In the genomic region with DNA sequence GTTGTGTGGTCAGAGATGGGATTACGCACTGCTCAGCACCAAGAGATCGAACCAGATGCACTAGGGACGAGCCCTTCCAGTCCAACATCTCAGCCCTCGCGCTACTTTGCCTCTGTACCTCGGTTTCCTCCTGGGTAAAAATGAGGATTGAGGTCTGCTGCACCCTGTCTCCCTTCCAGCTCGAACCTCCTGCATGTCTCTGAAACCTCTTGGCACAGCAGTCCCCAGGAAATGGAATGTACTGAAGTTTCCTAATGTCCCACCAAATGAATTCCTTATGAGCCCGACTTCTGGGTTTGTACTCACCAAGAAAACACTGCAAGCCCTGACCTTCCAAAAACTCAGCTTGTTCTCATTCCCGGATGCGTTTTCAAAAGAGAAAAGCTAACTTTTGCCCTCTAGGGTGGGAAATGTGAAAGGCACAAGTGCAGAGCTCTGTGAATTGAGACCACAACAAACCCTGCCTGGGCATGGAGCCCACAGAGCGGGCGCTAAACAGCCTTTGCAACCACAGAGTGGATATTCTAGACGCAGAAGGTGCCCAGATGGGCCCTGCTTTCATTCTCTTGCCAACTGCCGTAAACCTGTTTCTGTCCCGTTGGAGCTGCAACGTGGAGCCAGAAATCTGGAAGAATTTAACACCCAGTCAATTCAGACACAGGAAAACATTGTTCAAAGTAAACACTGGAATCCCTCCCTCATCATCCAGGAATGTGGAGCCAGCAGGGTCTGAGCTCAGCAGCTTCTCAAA, we compare ENCODE assay signal across 9 cellular contexts. TPM values are rescaled to one million over a fixed set of nuclear protein-coding genes. Genes with fewer than 3 reads are reported as not detected.
A peak's percentile ranks its signal among the peaks of the same experiment; 100 is the strongest.
DNase-seq lines count a peak whose midpoint lies in the region; ATAC-seq and TF ChIP-seq lines count a peak whose summit lies in the region.
"Had no signal": no experiment of that assay in that cellular context is flagged by ENCODE, and none has a peak within 500 bp of the region (broad histone marks: within the 10 kb centered on the region; RNA-seq: fewer than 3 reads in every experiment).

No MANE protein-coding gene starts in this region.

- in situ Hi-C loops in brain microvascular endothelial cell (cut with HindIII; ENCODE audit: low pct_ligation_motif_present, low sequenced_read_pairs) = no loop called here

- peak overlapping the region in 2 of 5 donors; percentile 6 to 38 for H3K9ac ChIP-seq in subcutaneous abdominal adipose tissue (ENCODE audit: low read length in 5 of 5)

- H3K4me1 ChIP-seq in subcutaneous abdominal adipose tissue (ENCODE audit: control insufficient read depth in 5 of 5, insufficient read depth in 5 of 5, low read length in 5 of 5) = peaks cover 2 to 52% (median 41%) of the 10 kb centered on the region in 5 donors

- H3K27ac ChIP-seq in brain microvascular endothelial cell = peak overlapping the region; percentile 31
- H3K27ac ChIP-seq in subcutaneous abdominal adipose tissue (ENCODE audit: low read depth, low read length) = peak overlapping the region; percentile 87

- no peaks in the 10 kb centered on the region for H3K27me3 ChIP-seq in brain microvascular endothelial cell (replicated peaks)
- H3K27me3 ChIP-seq in subcutaneous abdominal adipose tissue (ENCODE audit: control insufficient read depth in 5 of 5, insufficient read depth in 4 of 5, low read length in 5 of 5) = no peaks in the 10 kb centered on the region

- TF ChIP-seq CTCF in brain microvascular endothelial cell (IDR thresholded peaks at IDR 0.05; ENCODE audit: low read depth, low read length, missing control alignments) = peak; percentile 58

- peaks cover 0 to 6% (median 5%) of the 10 kb centered on the region in 5 donors for H3K9me3 ChIP-seq in subcutaneous abdominal adipose tissue (ENCODE audit: control insufficient read depth in 5 of 5, low read length in 5 of 5)

- ATAC-seq in left colon (peak; percentile 7), GM21515 (IDR thresholded peaks at IDR 0.05; ENCODE audit: unreplicated experiment) (no peak)

- no peak overlapping the region for H3K4me3 ChIP-seq in brain microvascular endothelial cell (ENCODE audit: low read depth, low read length)
- H3K4me3 ChIP-seq in subcutaneous abdominal adipose tissue (ENCODE audit: low read depth in 1 of 5, low read length in 5 of 5) = peak overlapping the region in 2 of 5 donors; percentile 7 to 45

- peak; percentile 68 for DNase-seq in HS-5 (ENCODE audit: low read depth)
- DNase-seq in brain microvascular endothelial cell = peak; percentile 37
- peak in 1 of 2 donors; percentile 66 for DNase-seq in left colon
- no peak for DNase-seq in germinal center (ENCODE audit: low spot score)
- DNase-seq in NCI-H146 treated with DMSO at 0.1 percent for 48 hours (lab: John Stamatoyannopoulos, UW; ENCODE audit: unreplicated experiment) = no peak
- DNase-seq in stimulated activated CD8-positive, alpha-beta memory T cell treated with anti-CD3 and anti-CD28 coated beads, Interleukin-4, amount 100 ng/mL, for 48 hours = no peak
- DNase-seq: NCI-H526 treated with DMSO at 0.1 percent for 48 hours had no signal

- intact Hi-C loops in left colon (cut with DNase I, micrococcal nuclease) = loop anchor here in 1 of 2 donors (10.0 kb wide), 2 partner anchors 112 to 192 kb away; a partner anchor contains a TSS

- H3K36me3 ChIP-seq in brain microvascular endothelial cell (replicated peaks) (no peaks in the 10 kb centered on the region), subcutaneous abdominal adipose tissue (ENCODE audit: control insufficient read depth in 5 of 5, insufficient read depth in 5 of 5, low read length in 5 of 5) (no peaks in the 10 kb centered on the region)

RNA-seq across cellular contexts. Expression of a gene that starts 10.3 kb away (rescaled TPM):
- 1 to 10 TPM; 6.4 to 6.6 TPM for total RNA-seq in left colon

Comparison
In these comparisons a context has a peak if more than half of its experiments do, and no peak if none do; other contexts are left out.
1. DNase-seq: peak in HS-5 (single experiment) and brain microvascular endothelial cell (single experiment); none in germinal center (single experiment), NCI-H146 treated with DMSO at 0.1 percent for 48 hours (single experiment) and stimulated activated CD8-positive, alpha-beta memory T cell treated with anti-CD3 and anti-CD28 coated beads, Interleukin-4, amount 100 ng/mL, for 48 hours (single experiment).